Comparison of ENCODE assay signal across 8 cellular contexts in the genomic region with DNA sequence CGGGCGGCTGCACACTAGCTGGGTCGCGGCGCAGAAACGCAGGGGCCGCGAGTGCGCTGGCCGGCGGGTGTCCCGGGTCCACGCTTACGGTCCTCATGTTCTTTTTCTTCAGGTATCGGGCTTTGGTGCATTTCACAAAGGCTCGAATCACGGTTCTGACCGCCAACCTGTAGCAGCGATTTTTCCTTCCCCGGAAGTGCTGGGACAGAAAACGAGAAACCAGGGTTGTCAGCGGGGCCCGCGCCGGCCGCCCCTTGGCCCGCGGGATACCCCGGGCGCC. TPM values are rescaled to one million over a fixed set of nuclear protein-coding genes. Genes with fewer than 3 reads are reported as not detected.
DNase-seq lines count a peak whose midpoint lies in the region; ATAC-seq, FAIRE-seq and TF ChIP-seq lines count a peak whose summit lies in the region.

No MANE protein-coding gene starts in this region.

- ATAC-seq in HG02943 (IDR thresholded peaks at IDR 0.05; ENCODE audit: low read depth, unreplicated experiment) (peak; percentile 9), K562 (peak; percentile 12), memory B cell (ENCODE audit: low read depth) (no peak)

- H3K27me3 ChIP-seq in BLaER1: no peaks in the 10 kb centered on the region
- no peaks in the 10 kb centered on the region for H3K27me3 ChIP-seq in K562 (ENCODE audit: control insufficient read depth in 2 of 2, insufficient read depth in 2 of 2, low read length in 2 of 2)

- BruUV-seq in K562 (replicated peaks; lab: Mats Ljungman, UMichigan): no TSS peak

- POLR2A ChIA-PET in K562 (lab: Yijun Ruan, JAX): interaction anchor here (0.9 to 3.6 kb wide), 11 partner anchors 8 to 208 kb away, joined by 3 to 26 read pairs (median 6); a partner anchor contains a TSS

- peaks cover 71% of the 10 kb centered on the region for H4K20me1 ChIP-seq in BLaER1
- H4K20me1 ChIP-seq in K562 (replicated peaks; ENCODE audit: control insufficient read depth, insufficient read depth, low read length): 0 out of 2 replicates have a peak, but pooled peaks cover 4% of the 10 kb centered on the region

- TF ChIP-seq EP300 in K562 (IDR thresholded peaks at IDR 0.05; ENCODE audit: low read length): no peak

- no peak for TF ChIP-seq CTCF in K562 (IDR thresholded peaks at IDR 0.05 in 2 of 3, conservative IDR thresholded peaks at IDR 0.05 in 1 of 3; ENCODE audit: insufficient read depth in 2 of 3, low read depth in 1 of 3, low read length in 3 of 3)

- no peaks in the 10 kb centered on the region for H3K9me1 ChIP-seq in K562 (ENCODE audit: control insufficient read depth, insufficient read depth, low read length)

- H3K4me1 Mint-ChIP-seq in memory B cell: peaks cover 21% of the 10 kb centered on the region

- H3K27ac ChIP-seq in BLaER1: peak overlapping the region; percentile 92
- peak overlapping the region; percentile 89 for H3K27ac ChIP-seq in K562 (ENCODE audit: extremely low read depth, low read depth, low read length)

- CTCF ChIA-PET in K562 (lab: Yijun Ruan, JAX; ENCODE audit: low intra/inter-chr PET ratio): interaction anchor here (0.5 kb wide), 1 partner anchor 246 kb away, joined by 3 read pairs; no protein-coding TSS in a partner anchor

- no peaks in the 10 kb centered on the region for H3K9me3 Mint-ChIP-seq in memory B cell

- intact Hi-C loops in K562 (cut with micrococcal nuclease): loop anchor here (1.0 to 2.0 kb wide), 2 partner anchors 34 to 64 kb away; no protein-coding TSS in a partner anchor

- H3K4me2 ChIP-seq in BLaER1 (peak overlapping the region; percentile 92), K562 (ENCODE audit: insufficient read depth, low read length) (peak overlapping the region; percentile 98)

- peak overlapping the region; percentile 82 for H2AFZ ChIP-seq in K562 (ENCODE audit: low read depth, low read length)

- peak overlapping the region; percentile 97 for H3K27ac Mint-ChIP-seq in memory B cell

- in situ Hi-C loops in K562 (cut with MboI): no loop called here

- FAIRE-seq in K562 (lab: Jason Lieb, UNC): no peak
- no peak for FAIRE-seq in GM19239 (lab: Jason Lieb, UNC)
- no peak for FAIRE-seq in GM12892 (lab: Jason Lieb, UNC)

- H3K27me3 Mint-ChIP-seq in memory B cell: no peaks in the 10 kb centered on the region

- H3K4me3 Mint-ChIP-seq in memory B cell: peak overlapping the region; percentile 92

- peaks cover 15% of the 10 kb centered on the region for H3K9me3 ChIP-seq in BLaER1
- peaks cover 2% of the 10 kb centered on the region for H3K9me3 ChIP-seq in K562 (replicated peaks; ENCODE audit: control insufficient read depth, insufficient read depth, low read depth, low read length)

- peaks cover 16% of the 10 kb centered on the region for H3K36me3 Mint-ChIP-seq in memory B cell

- WGBS in K562 (ENCODE audit: insufficient coverage, low coverage, missing lambda C conversion rate): 0% methylated on average over 29 of the region's 30 CpGs

- H3K4me3 ChIP-seq in BLaER1 (peak overlapping the region; percentile 81), K562 (peak overlapping the region; percentile 100)

- TF ChIP-seq POLR2A in K562 (conservative IDR thresholded peaks at IDR 0.05) (no peak), GM12892 (IDR thresholded peaks at IDR 0.05; ENCODE audit: low read depth, low read length) (no peak)

- TF ChIP-seq RAD21 in K562 (CRISPR knock-in tag; conservative IDR thresholded peaks at IDR 0.05 in 1 of 2, IDR thresholded peaks at IDR 0.05 in 1 of 2): no peak

- H3K36me3 ChIP-seq in BLaER1: peaks cover 74% of the 10 kb centered on the region
- H3K36me3 ChIP-seq in K562 (ENCODE audit: control insufficient read depth, insufficient read depth, low read length): peaks cover 62% of the 10 kb centered on the region

- H3K9ac ChIP-seq in BLaER1 (peak overlapping the region; percentile 88), K562 (ENCODE audit: insufficient read depth in 1 of 2, low read depth in 2 of 2, low read length in 2 of 2) (peak overlapping the region; percentile 99 to 100)

- H3K4me1 ChIP-seq in BLaER1 (peaks cover 39% of the 10 kb centered on the region), K562 (replicated peaks in 1 of 2; ENCODE audit: control insufficient read depth in 2 of 2, insufficient read depth in 2 of 2, low read length in 2 of 2) (peaks cover 14 to 51% of the 10 kb centered on the region in 2 experiments)

- DNase-seq in K562 (ENCODE audit: extremely low read depth in 1 of 4, low spot score in 3 of 4) (peak in 1 of 4 experiments; percentile 16), memory B cell (ENCODE audit: low spot score in 2 of 2) (no peak), DMS153 treated with DMSO at 0.1 percent for 48 hours (lab: John Stamatoyannopoulos, UW; ENCODE audit: unreplicated experiment) (no peak), cerebellar nuclear complex (lab: John Stamatoyannopoulos, UW) (no peak), GM19239 (ENCODE audit: insufficient read length, low spot score) (no peak), GM12892 (ENCODE audit: insufficient read length) (no peak)

- peaks cover 64% of the 10 kb centered on the region for H3K79me2 ChIP-seq in K562 (ENCODE audit: control insufficient read depth, insufficient read depth, low read length)

RNA-seq across cellular contexts. Expression of a gene that starts 0.3 kb away (rescaled TPM):
- 98.1 and 170 TPM in 2 replicates for total RNA-seq in K562 (2011; cell fraction: chromatin; rRNA removed; ENCODE audit: low replicate concordance)
- 136 and 139 TPM in 2 replicates for total RNA-seq in K562 (2011; cell fraction: nucleolus; rRNA removed)
- 122 and 137 TPM in 2 replicates for total RNA-seq in K562 (2011; cell fraction: nucleoplasm; rRNA removed)
- total RNA-seq in K562 (2014; rRNA removed) (352 and 355 TPM in 2 replicates), K562 (2014; rRNA removed; fragmentation: Illumina TruSeq; extraction: Trizol) (208 and 222 TPM in 2 replicates), K562 (2015; rRNA removed; fragmentation: Illumina TruSeq; extraction: Trizol) (205 and 216 TPM in 2 replicates), K562 (2021) (224 and 229 TPM in 2 replicates)
- polyA plus RNA-seq in K562 (2011; rRNA removed) (144 and 187 TPM in 2 replicates), K562 (2014; fragmentation: Illumina TruSeq; extraction: Trizol) (180 and 264 TPM in 2 replicates), K562 (2014; fragmentation: Nextera tagmentation; extraction: Ambion mirVana) (100 to 1,000 TPM; 570 to 671 TPM), K562 (2014; rRNA removed) (420 and 491 TPM in 2 replicates)
- polyA plus RNA-seq in K562 (2011; cell fraction: cytosol; rRNA removed): 164 and 188 TPM in 2 replicates
- 104 and 152 TPM in 2 replicates for polyA plus RNA-seq in K562 (2011; cell fraction: nucleus; rRNA removed)
- polyA plus RNA-seq in K562 (2012): 195 and 375 TPM in 2 replicates
- polyA minus RNA-seq in K562 (2011; rRNA and poly(A)+ RNA removed): 121 and 163 TPM in 2 replicates
- polyA minus RNA-seq in K562 (2011; cell fraction: cytosol; rRNA and poly(A)+ RNA removed): 99.9 and 107 TPM in 2 replicates
- 44.2 and 57.5 TPM in 2 replicates for polyA minus RNA-seq in K562 (2011; cell fraction: nucleus; rRNA and poly(A)+ RNA removed)
- polyA plus RNA-seq in GM12892 (2012; ENCODE audit: missing spikeins): 172 TPM

RNA-seq across cellular contexts. Expression of a gene that starts 7.6 kb away (rescaled TPM):
- 996 and 1,265 TPM in 2 replicates for total RNA-seq in K562 (2011; cell fraction: chromatin; rRNA removed; ENCODE audit: low replicate concordance)
- total RNA-seq in K562 (2011; cell fraction: nucleolus; rRNA removed): 508 and 525 TPM in 2 replicates
- 788 and 831 TPM in 2 replicates for total RNA-seq in K562 (2011; cell fraction: nucleoplasm; rRNA removed)
- total RNA-seq in K562 (2014; rRNA removed) (147 and 176 TPM in 2 replicates), K562 (2014; rRNA removed; fragmentation: Illumina TruSeq; extraction: Trizol) (65.1 and 66.7 TPM in 2 replicates), K562 (2015; rRNA removed; fragmentation: Illumina TruSeq; extraction: Trizol) (91.0 and 94.5 TPM in 2 replicates), K562 (2021) (141 and 167 TPM in 2 replicates)
- polyA plus RNA-seq in K562 (2011; rRNA removed) (236 and 265 TPM in 2 replicates), K562 (2014; fragmentation: Illumina TruSeq; extraction: Trizol) (81.0 and 89.7 TPM in 2 replicates), K562 (2014; fragmentation: Nextera tagmentation; extraction: Ambion mirVana) (1 to 10 TPM; 2.8 to 5.6 TPM), K562 (2014; rRNA removed) (245 and 287 TPM in 2 replicates)
- 71.9 and 133 TPM in 2 replicates for polyA plus RNA-seq in K562 (2011; cell fraction: cytosol; rRNA removed)
- polyA plus RNA-seq in K562 (2011; cell fraction: nucleus; rRNA removed): 2,539 and 2,548 TPM in 2 replicates
- 104 and 250 TPM in 2 replicates for polyA plus RNA-seq in K562 (2012)
- 70.2 and 76.2 TPM in 2 replicates for polyA minus RNA-seq in K562 (2011; rRNA and poly(A)+ RNA removed)
- 31.4 and 45.0 TPM in 2 replicates for polyA minus RNA-seq in K562 (2011; cell fraction: cytosol; rRNA and poly(A)+ RNA removed)
- 260 and 342 TPM in 2 replicates for polyA minus RNA-seq in K562 (2011; cell fraction: nucleus; rRNA and poly(A)+ RNA removed)
- polyA plus RNA-seq in GM12892 (2012; ENCODE audit: missing spikeins): 60.5 TPM

RNA-seq across cellular contexts. Expression of a gene that starts 14.3 kb away (rescaled TPM):
- total RNA-seq in K562 (2011; cell fraction: chromatin; rRNA removed; ENCODE audit: low replicate concordance): not detected in 2 replicates
- total RNA-seq in K562 (2011; cell fraction: nucleolus; rRNA removed): not detected in 2 replicates
- total RNA-seq in K562 (2011; cell fraction: nucleoplasm; rRNA removed): 0.37 TPM in 1 of 2 replicates, not detected in the other
- total RNA-seq in K562 (2014; rRNA removed) (not detected in 2 replicates), K562 (2014; rRNA removed; fragmentation: Illumina TruSeq; extraction: Trizol) (not detected in 2 replicates), K562 (2015; rRNA removed; fragmentation: Illumina TruSeq; extraction: Trizol) (not detected in 2 replicates), K562 (2021) (not detected in 2 replicates)
- polyA plus RNA-seq in K562 (2011; rRNA removed) (not detected in 2 replicates), K562 (2014; fragmentation: Illumina TruSeq; extraction: Trizol) (not detected in 2 replicates), K562 (2014; fragmentation: Nextera tagmentation; extraction: Ambion mirVana) (not detected), K562 (2014; rRNA removed) (not detected in 2 replicates)
- polyA plus RNA-seq in K562 (2011; cell fraction: cytosol; rRNA removed): not detected in 2 replicates
- not detected in 2 replicates for polyA plus RNA-seq in K562 (2011; cell fraction: nucleus; rRNA removed)
- 0.11 TPM in 1 of 2 replicates, not detected in the other for polyA plus RNA-seq in K562 (2012)
- not detected in 2 replicates for polyA minus RNA-seq in K562 (2011; rRNA and poly(A)+ RNA removed)
- not detected in 2 replicates for polyA minus RNA-seq in K562 (2011; cell fraction: cytosol; rRNA and poly(A)+ RNA removed)
- polyA minus RNA-seq in K562 (2011; cell fraction: nucleus; rRNA and poly(A)+ RNA removed): not detected in 2 replicates
- polyA plus RNA-seq in GM12892 (2012; ENCODE audit: missing spikeins): 0.47 TPM

RNA-seq across cellular contexts. Expression of a gene that starts 28.7 kb away (rescaled TPM):
- total RNA-seq in K562 (2011; cell fraction: chromatin; rRNA removed; ENCODE audit: low replicate concordance): 0.76 and 5.5 TPM in 2 replicates
- 5.1 and 7.2 TPM in 2 replicates for total RNA-seq in K562 (2011; cell fraction: nucleolus; rRNA removed)
- 1.9 and 3.4 TPM in 2 replicates for total RNA-seq in K562 (2011; cell fraction: nucleoplasm; rRNA removed)
- 4.0 and 4.6 TPM in 2 replicates for total RNA-seq in K562 (2014; rRNA removed)
- total RNA-seq in K562 (2014; rRNA removed; fragmentation: Illumina TruSeq; extraction: Trizol): 0.03 and 0.04 TPM in 2 replicates
- total RNA-seq in K562 (2015; rRNA removed; fragmentation: Illumina TruSeq; extraction: Trizol): 0.98 and 1.2 TPM in 2 replicates
- total RNA-seq in K562 (2021): 6.4 and 7.1 TPM in 2 replicates
- 0.85 and 1.6 TPM in 2 replicates for polyA plus RNA-seq in K562 (2011; rRNA removed)
- polyA plus RNA-seq in K562 (2011; cell fraction: cytosol; rRNA removed): 1.3 and 7.5 TPM in 2 replicates
- polyA plus RNA-seq in K562 (2011; cell fraction: nucleus; rRNA removed): 3.0 and 6.5 TPM in 2 replicates
- 3.8 and 6.1 TPM in 2 replicates for polyA plus RNA-seq in K562 (2012)
- polyA plus RNA-seq in K562 (2014; fragmentation: Illumina TruSeq; extraction: Trizol): 0.16 and 0.84 TPM in 2 replicates
- under 1 TPM; 0.01 to 0.06 TPM for polyA plus RNA-seq in K562 (2014; fragmentation: Nextera tagmentation; extraction: Ambion mirVana)
- polyA plus RNA-seq in K562 (2014; rRNA removed): 2.6 and 3.0 TPM in 2 replicates
- polyA minus RNA-seq in K562 (2011; rRNA and poly(A)+ RNA removed): 0.42 and 0.69 TPM in 2 replicates
- 2.0 and 2.4 TPM in 2 replicates for polyA minus RNA-seq in K562 (2011; cell fraction: cytosol; rRNA and poly(A)+ RNA removed)
- polyA minus RNA-seq in K562 (2011; cell fraction: nucleus; rRNA and poly(A)+ RNA removed): 2.7 and 4.3 TPM in 2 replicates
- 0.47 TPM for polyA plus RNA-seq in GM12892 (2012; ENCODE audit: missing spikeins)

RNA-seq across cellular contexts. Expression of a gene that starts 31.8 kb away (rescaled TPM):
- 23.0 and 76.1 TPM in 2 replicates for total RNA-seq in K562 (2011; cell fraction: chromatin; rRNA removed; ENCODE audit: low replicate concordance)
- total RNA-seq in K562 (2011; cell fraction: nucleolus; rRNA removed): 97.2 and 110 TPM in 2 replicates
- 49.6 and 53.2 TPM in 2 replicates for total RNA-seq in K562 (2011; cell fraction: nucleoplasm; rRNA removed)
- total RNA-seq in K562 (2014; rRNA removed) (478 and 554 TPM in 2 replicates), K562 (2014; rRNA removed; fragmentation: Illumina TruSeq; extraction: Trizol) (19.4 and 34.6 TPM in 2 replicates), K562 (2015; rRNA removed; fragmentation: Illumina TruSeq; extraction: Trizol) (113 and 115 TPM in 2 replicates), K562 (2021) (346 and 388 TPM in 2 replicates)
- polyA plus RNA-seq in K562 (2011; rRNA removed) (92.0 and 96.0 TPM in 2 replicates), K562 (2014; fragmentation: Illumina TruSeq; extraction: Trizol) (66.4 and 151 TPM in 2 replicates), K562 (2014; fragmentation: Nextera tagmentation; extraction: Ambion mirVana) (10 to 100 TPM in 1 of 2 experiments, 1 to 10 TPM in 1; 7.8 to 32.9 TPM), K562 (2014; rRNA removed) (385 and 391 TPM in 2 replicates)
- polyA plus RNA-seq in K562 (2011; cell fraction: cytosol; rRNA removed): 83.3 and 266 TPM in 2 replicates
- polyA plus RNA-seq in K562 (2011; cell fraction: nucleus; rRNA removed): 80.6 and 118 TPM in 2 replicates
- 196 and 204 TPM in 2 replicates for polyA plus RNA-seq in K562 (2012)
- polyA minus RNA-seq in K562 (2011; rRNA and poly(A)+ RNA removed): 16.0 and 24.9 TPM in 2 replicates
- 55.8 and 62.3 TPM in 2 replicates for polyA minus RNA-seq in K562 (2011; cell fraction: cytosol; rRNA and poly(A)+ RNA removed)
- polyA minus RNA-seq in K562 (2011; cell fraction: nucleus; rRNA and poly(A)+ RNA removed): 24.6 and 29.9 TPM in 2 replicates
- 56.2 TPM for polyA plus RNA-seq in GM12892 (2012; ENCODE audit: missing spikeins)
